ENCODE assay signal across 13 cellular contexts in genomic region chr5:125717209-125717608, GRCh38.
DNase-seq lines count a peak whose midpoint lies in the region; ATAC-seq and TF ChIP-seq lines count a peak whose summit lies in the region.
"Had no signal": no experiment of that assay in that cellular context is flagged by ENCODE, and none has a peak within 500 bp of the region (broad histone marks: within the 10 kb centered on the region; RNA-seq: fewer than 3 reads in every experiment).

No MANE protein-coding gene starts in this region.

- peaks cover 5% of the 10 kb centered on the region for H3K4me1 ChIP-seq in IMR-90 (ENCODE audit: control insufficient read depth, insufficient read depth, low read length)
- H3K4me1 ChIP-seq in mesodermal cell (ENCODE audit: control insufficient read depth, insufficient read depth, low read length, poor library complexity, severe bottlenecking) = peaks cover 19% of the 10 kb centered on the region

- no peak overlapping the region for H3K9ac ChIP-seq in IMR-90 (ENCODE audit: low read depth, low read length)

- H2AK9ac ChIP-seq in IMR-90 (replicated peaks; ENCODE audit: low read depth, low read length, poor library complexity) = no peak overlapping the region

- no peaks in the 10 kb centered on the region for H3K27me3 Mint-ChIP-seq in activated naive CD4-positive, alpha-beta T cell treated with anti-CD3 and anti-CD28 coated beads, Interleukin-2, amount 10 ng/mL, durations not matched to agents 7 days and 5 days
- H3K27me3 Mint-ChIP-seq: activated naive CD8-positive, alpha-beta T cell treated with anti-CD3 and anti-CD28 coated beads, Interleukin-2, amount 10 ng/mL, durations not matched to agents 7 days and 5 days had no signal

- H3K27ac Mint-ChIP-seq in activated naive CD4-positive, alpha-beta T cell treated with anti-CD3 and anti-CD28 coated beads, Interleukin-2, amount 10 ng/mL, durations not matched to agents 7 days and 5 days = no peak overlapping the region
- H3K27ac Mint-ChIP-seq: activated naive CD8-positive, alpha-beta T cell treated with anti-CD3 and anti-CD28 coated beads, Interleukin-2, amount 10 ng/mL, durations not matched to agents 7 days and 5 days; stimulated activated naive B cell treated with anti-CD40 and anti-IgM and Interleukin-4, amounts not matched to agents 10 μg/mL and 1 μg/mL and 100 μg/mL, for 72 hours had no signal

- no TSS peak for BruUV-seq in IMR-90 (replicated peaks; lab: Mats Ljungman, UMichigan)

- H2BK120ac ChIP-seq in IMR-90 (ENCODE audit: low read depth, low read length) = no peak overlapping the region

- H2AFZ ChIP-seq in IMR-90 (replicated peaks; ENCODE audit: low read length, poor library complexity) = no peak overlapping the region

- peaks cover 2% of the 10 kb centered on the region; the same call in 1 of the 2 replicates for H3K9me1 ChIP-seq in IMR-90 (ENCODE audit: insufficient read depth, low read length)

- H3K14ac ChIP-seq in IMR-90 (replicated peaks; ENCODE audit: low read depth, low read length) = no peak overlapping the region

- TF ChIP-seq POLR2A in IMR-90 (IDR thresholded peaks at IDR 0.05; ENCODE audit: low read depth, low read length) = no peak

- H3K4me3 ChIP-seq in BJ (ENCODE audit: low read depth, low read length) (no peak overlapping the region), IMR-90 (ENCODE audit: insufficient read depth, low read depth, low read length) (no peak overlapping the region), epithelial cell of esophagus (ENCODE audit: low read length) (no peak overlapping the region), mesodermal cell (ENCODE audit: extremely low read depth, insufficient read depth, low read length, poor library complexity, severe bottlenecking) (no peak overlapping the region), H7 (ENCODE audit: insufficient read depth, low read depth, low read length) (no peak overlapping the region)

- H3K18ac ChIP-seq in IMR-90 (ENCODE audit: low read depth, low read length) = peak overlapping the region; percentile 64; the same call in 1 of the 2 replicates

- DNase-seq in BJ (ENCODE audit: low read depth) = peak; percentile 25
- peak; percentile 96 for DNase-seq in IMR-90
- peak; percentile 31 for DNase-seq in epithelial cell of esophagus (ENCODE audit: low read depth)
- DNase-seq in NCI-H748 (lab: John Stamatoyannopoulos, UW; ENCODE audit: unreplicated experiment) = no peak
- no peak for DNase-seq in H7
- DNase-seq in activated naive CD4-positive, alpha-beta T cell treated with anti-CD3 and anti-CD28 coated beads, Interleukin-2, amount 10 ng/mL, durations not matched to agents 7 days and 5 days = no peak
- DNase-seq: activated naive CD8-positive, alpha-beta T cell treated with anti-CD3 and anti-CD28 coated beads, Interleukin-2, amount 10 ng/mL, durations not matched to agents 7 days and 5 days; C1 segment of cervical spinal cord; NCI-H1048; NCI-H524 treated with DMSO at 0.1 percent for 48 hours; stimulated activated naive B cell treated with anti-CD40 and anti-IgM and Interleukin-4, amounts not matched to agents 10 μg/mL and 1 μg/mL and 100 μg/mL, for 72 hours had no signal

- no peak overlapping the region for H2AK5ac ChIP-seq in IMR-90 (ENCODE audit: low read depth, low read length)

- no peak overlapping the region for H2BK15ac ChIP-seq in IMR-90 (ENCODE audit: low read depth, low read length)

- TF ChIP-seq RAD21 in IMR-90 (IDR thresholded peaks at IDR 0.05; ENCODE audit: low read length) = no peak

- no peaks in the 10 kb centered on the region for H3K36me3 Mint-ChIP-seq in activated naive CD4-positive, alpha-beta T cell treated with anti-CD3 and anti-CD28 coated beads, Interleukin-2, amount 10 ng/mL, durations not matched to agents 7 days and 5 days
- H3K36me3 Mint-ChIP-seq: activated naive CD8-positive, alpha-beta T cell treated with anti-CD3 and anti-CD28 coated beads, Interleukin-2, amount 10 ng/mL, durations not matched to agents 7 days and 5 days; stimulated activated naive B cell treated with anti-CD40 and anti-IgM and Interleukin-4, amounts not matched to agents 10 μg/mL and 1 μg/mL and 100 μg/mL, for 72 hours had no signal

- no peak overlapping the region for H3K4me3 Mint-ChIP-seq in activated naive CD4-positive, alpha-beta T cell treated with anti-CD3 and anti-CD28 coated beads, Interleukin-2, amount 10 ng/mL, durations not matched to agents 7 days and 5 days
- H3K4me3 Mint-ChIP-seq: activated naive CD8-positive, alpha-beta T cell treated with anti-CD3 and anti-CD28 coated beads, Interleukin-2, amount 10 ng/mL, durations not matched to agents 7 days and 5 days; stimulated activated naive B cell treated with anti-CD40 and anti-IgM and Interleukin-4, amounts not matched to agents 10 μg/mL and 1 μg/mL and 100 μg/mL, for 72 hours had no signal

- in situ Hi-C loops in IMR-90 (cut with MboI; ENCODE audit: low sequenced_read_pairs) = no loop called here

- peaks cover 2% of the 10 kb centered on the region for H3K9me3 Mint-ChIP-seq in activated naive CD4-positive, alpha-beta T cell treated with anti-CD3 and anti-CD28 coated beads, Interleukin-2, amount 10 ng/mL, durations not matched to agents 7 days and 5 days
- H3K9me3 Mint-ChIP-seq: activated naive CD8-positive, alpha-beta T cell treated with anti-CD3 and anti-CD28 coated beads, Interleukin-2, amount 10 ng/mL, durations not matched to agents 7 days and 5 days; stimulated activated naive B cell treated with anti-CD40 and anti-IgM and Interleukin-4, amounts not matched to agents 10 μg/mL and 1 μg/mL and 100 μg/mL, for 72 hours had no signal

- ATAC-seq in IMR-90 (ENCODE audit: low read depth) (peak; percentile 97), GM19397 (IDR thresholded peaks at IDR 0.05; ENCODE audit: unreplicated experiment) (no peak)
- ATAC-seq: stimulated activated naive B cell treated with anti-CD40 and anti-IgM and Interleukin-4, amounts not matched to agents 10 μg/mL and 1 μg/mL and 100 μg/mL, for 72 hours had no signal

- POLR2A ChIA-PET in BJ (lab: Charles Lee) (interaction anchor here (0.6 kb wide), 1 partner anchor 1083 kb away, joined by 3 read pairs; no protein-coding TSS in a partner anchor), IMR-90 (lab: Charles Lee; ENCODE audit: unreplicated experiment) (no interaction called here)

- dilution Hi-C loops in IMR-90 (cut with HindIII; ENCODE audit: low sequenced_read_pairs, unreplicated experiment) = no loop called here

- peak overlapping the region; percentile 43 for H2BK5ac ChIP-seq in IMR-90 (ENCODE audit: low read depth, low read length, poor library complexity, severe bottlenecking)

- H4K91ac ChIP-seq in IMR-90 (ENCODE audit: insufficient read depth, low read depth, low read length) = no peak overlapping the region

- no peak overlapping the region for H3K56ac ChIP-seq in IMR-90 (ENCODE audit: extremely low read depth, insufficient read depth, low read length)

- no peaks in the 10 kb centered on the region for H4K20me1 ChIP-seq in IMR-90 (ENCODE audit: insufficient read depth, low read length)

- H4K8ac ChIP-seq in IMR-90 (ENCODE audit: low read depth in 2 of 2, low read length in 2 of 2) = no peak overlapping the region; a peak in 1 of 4 replicates

- 0 out of 2 replicates have a peak overlapping the region, but pooled peaks have one; percentile 8 for H2BK20ac ChIP-seq in IMR-90 (ENCODE audit: low read depth, low read length)

- peak overlapping the region; percentile 46; the same call in 1 of the 2 replicates for H3K4me2 ChIP-seq in IMR-90 (ENCODE audit: low read depth, low read length)

- TF ChIP-seq CTCF in BJ (IDR thresholded peaks at IDR 0.05; ENCODE audit: insufficient read depth, low read depth, low read length) (no peak), IMR-90 (conservative IDR thresholded peaks at IDR 0.05; ENCODE audit: low read depth, low read length) (no peak), epithelial cell of esophagus (IDR thresholded peaks at IDR 0.05; ENCODE audit: insufficient read depth, low read depth, low read length, missing control alignments) (no peak)

- no peak overlapping the region for H3K23ac ChIP-seq in IMR-90 (ENCODE audit: low read depth, low read length)

- H3K79me1 ChIP-seq in IMR-90 (ENCODE audit: low read depth in 1 of 2, low read length in 2 of 2) = no peaks in the 10 kb centered on the region

- H3K9me3 ChIP-seq in IMR-90 (ENCODE audit: control insufficient read depth, insufficient read depth, low read length) (no peaks in the 10 kb centered on the region), mesodermal cell (ENCODE audit: control insufficient read depth, low read length) (no peaks in the 10 kb centered on the region)

- no peaks in the 10 kb centered on the region for H3K27me3 ChIP-seq in BJ (ENCODE audit: control insufficient read depth, insufficient read depth, low read length)
- H3K27me3 ChIP-seq in IMR-90 (ENCODE audit: control insufficient read depth, insufficient read depth, low read length) = no peaks in the 10 kb centered on the region
- no peaks in the 10 kb centered on the region for H3K27me3 ChIP-seq in H7 (ENCODE audit: control insufficient read depth, insufficient read depth, low read length)

- no peak overlapping the region for H4K5ac ChIP-seq in IMR-90 (ENCODE audit: low read depth, low read length)

- intact Hi-C loops in IMR-90 (cut with micrococcal nuclease) = loop anchor here (1.0 to 5.0 kb wide), 2 partner anchors 230 to 304 kb away; no protein-coding TSS in a partner anchor

- no peaks in the 10 kb centered on the region for H3K36me3 ChIP-seq in BJ (ENCODE audit: control insufficient read depth, insufficient read depth, low read length)
- H3K36me3 ChIP-seq in IMR-90 (ENCODE audit: control insufficient read depth, insufficient read depth, low read length) = no peaks in the 10 kb centered on the region
- no peaks in the 10 kb centered on the region for H3K36me3 ChIP-seq in mesodermal cell (ENCODE audit: control insufficient read depth, insufficient read depth, low read length)
- no peaks in the 10 kb centered on the region for H3K36me3 ChIP-seq in H7 (replicated peaks; ENCODE audit: control insufficient read depth, insufficient read depth, low read length)

- no peak overlapping the region; the same call in 1 of the 2 replicates for H3K27ac ChIP-seq in IMR-90 (ENCODE audit: insufficient read depth, low read length)
- H3K27ac ChIP-seq in mesodermal cell (ENCODE audit: low read depth, low read length, severe bottlenecking) = peak overlapping the region; percentile 79

- no peaks in the 10 kb centered on the region for H3K4me1 Mint-ChIP-seq in activated naive CD4-positive, alpha-beta T cell treated with anti-CD3 and anti-CD28 coated beads, Interleukin-2, amount 10 ng/mL, durations not matched to agents 7 days and 5 days
- H3K4me1 Mint-ChIP-seq: activated naive CD8-positive, alpha-beta T cell treated with anti-CD3 and anti-CD28 coated beads, Interleukin-2, amount 10 ng/mL, durations not matched to agents 7 days and 5 days; stimulated activated naive B cell treated with anti-CD40 and anti-IgM and Interleukin-4, amounts not matched to agents 10 μg/mL and 1 μg/mL and 100 μg/mL, for 72 hours had no signal

- CTCF ChIA-PET in BJ (lab: Yijun Ruan, JAX) (no interaction called here), IMR-90 (lab: Yijun Ruan, JAX) (no interaction called here)
- CTCF ChIA-PET in activated naive CD4-positive, alpha-beta T cell treated with anti-CD3 and anti-CD28 coated beads, Interleukin-2, amount 10 ng/mL, durations not matched to agents 7 days and 5 days (lab: Charles Lee) = no interaction called here

- H3K4ac ChIP-seq in IMR-90 (ENCODE audit: low read depth, low read length) = no peak overlapping the region

Comparison
In these comparisons a context has a peak if more than half of its experiments do, and no peak if none do; other contexts are left out.
1. DNase-seq: peak in BJ (single experiment), IMR-90 (single experiment) and epithelial cell of esophagus (single experiment); none in NCI-H748 (single experiment), H7 (single experiment) and activated naive CD4-positive, alpha-beta T cell treated with anti-CD3 and anti-CD28 coated beads, Interleukin-2, amount 10 ng/mL, durations not matched to agents 7 days and 5 days (single experiment).